1 cellular context compared by ENCODE assay signal in genomic region chr7:65444899-65445823, GRCh38.
TF ChIP-seq lines count a peak whose summit lies in the region.

No MANE protein-coding gene starts in this region.

TF ChIP-seq in HepG2, 621 proteins besides CTCF, POLR2A, EP300 and RAD21 (continued from another document and continues in another):
- 0 out of 2 replicates have a peak, but pooled peaks have one; percentile 41 for TF ChIP-seq ZNF543 (CRISPR knock-in tag; IDR thresholded peaks at IDR 0.05)
- peak; percentile 90 for TF ChIP-seq ZNF362 (CRISPR knock-in tag; IDR thresholded peaks at IDR 0.05; ENCODE audit: borderline replicate concordance)
- TF ChIP-seq SP5 (CRISPR knock-in tag; IDR thresholded peaks at IDR 0.05; ENCODE audit: borderline replicate concordance, low read depth), result peak; percentile 88
- TF ChIP-seq, protein P1, sequence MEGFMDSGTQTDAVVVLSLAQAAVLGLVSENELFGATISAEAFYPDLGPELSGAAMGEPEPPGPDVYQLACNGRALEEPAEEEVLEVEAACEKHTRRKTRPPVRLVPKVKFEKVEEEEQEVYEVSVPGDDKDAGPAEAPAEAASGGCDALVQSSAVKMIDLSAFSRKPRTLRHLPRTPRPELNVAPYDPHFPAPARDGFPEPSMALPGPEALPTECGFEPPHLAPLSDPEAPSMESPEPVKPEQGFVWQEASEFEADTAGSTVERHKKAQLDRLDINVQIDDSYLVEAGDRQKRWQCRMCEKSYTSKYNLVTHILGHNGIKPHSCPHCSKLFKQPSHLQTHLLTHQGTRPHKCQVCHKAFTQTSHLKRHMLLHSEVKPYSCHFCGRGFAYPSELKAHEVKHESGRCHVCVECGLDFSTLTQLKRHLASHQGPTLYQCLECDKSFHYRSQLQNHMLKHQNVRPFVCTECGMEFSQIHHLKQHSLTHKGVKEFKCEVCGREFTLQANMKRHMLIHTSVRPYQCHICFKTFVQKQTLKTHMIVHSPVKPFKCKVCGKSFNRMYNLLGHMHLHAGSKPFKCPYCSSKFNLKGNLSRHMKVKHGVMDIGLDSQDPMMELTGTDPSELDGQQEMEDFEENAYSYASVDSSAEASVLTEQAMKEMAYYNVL (CRISPR knock-in tag; IDR thresholded peaks at IDR 0.05; ENCODE audit: borderline replicate concordance), result peak; percentile 97
- TF ChIP-seq ZFP90 (CRISPR knock-in tag; IDR thresholded peaks at IDR 0.05; ENCODE audit: borderline replicate concordance), result no peak
- TF ChIP-seq CEBPB (IDR thresholded peaks at IDR 0.05; ENCODE audit: borderline replicate concordance, low read depth, low read length), result peak; percentile 85
- TF ChIP-seq, protein P2, sequence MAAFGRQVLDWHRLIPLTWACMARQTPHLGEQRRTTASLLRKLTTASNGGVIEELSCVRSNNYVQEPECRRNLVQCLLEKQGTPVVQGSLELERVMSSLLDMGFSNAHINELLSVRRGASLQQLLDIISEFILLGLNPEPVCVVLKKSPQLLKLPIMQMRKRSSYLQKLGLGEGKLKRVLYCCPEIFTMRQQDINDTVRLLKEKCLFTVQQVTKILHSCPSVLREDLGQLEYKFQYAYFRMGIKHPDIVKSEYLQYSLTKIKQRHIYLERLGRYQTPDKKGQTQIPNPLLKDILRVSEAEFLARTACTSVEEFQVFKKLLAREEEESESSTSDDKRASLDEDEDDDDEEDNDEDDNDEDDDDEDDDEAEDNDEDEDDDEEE (CRISPR knock-in tag; IDR thresholded peaks at IDR 0.05), result no peak
- TF ChIP-seq AGO2 (optimal IDR thresholded peaks at IDR 0.05; ENCODE audit: low read depth, low read length), result no peak
- peak; percentile 68 for TF ChIP-seq CHD4 (IDR thresholded peaks at IDR 0.05; ENCODE audit: borderline replicate concordance, low read length)
- TF ChIP-seq HOXA7 (CRISPR knock-in tag; IDR thresholded peaks at IDR 0.05), result no peak
- TF ChIP-seq THAP8 (CRISPR knock-in tag; IDR thresholded peaks at IDR 0.05; ENCODE audit: borderline replicate concordance), result no peak
- peak; percentile 89; the same call in 1 of the 2 replicates for TF ChIP-seq RCOR2 (CRISPR knock-in tag; IDR thresholded peaks at IDR 0.05)
- peak; percentile 81 for TF ChIP-seq HNF4G (IDR thresholded peaks at IDR 0.05; ENCODE audit: borderline replicate concordance, low read depth, low read length)
- peak; percentile 30; the same call in 1 of the 2 replicates for TF ChIP-seq HNF4G (CRISPR knock-in tag; IDR thresholded peaks at IDR 0.05; ENCODE audit: borderline replicate concordance, low read depth)
- no peak for TF ChIP-seq ELF4 (CRISPR knock-in tag; IDR thresholded peaks at IDR 0.05; ENCODE audit: borderline replicate concordance)
- TF ChIP-seq MEIS1 (CRISPR knock-in tag; IDR thresholded peaks at IDR 0.05; ENCODE audit: borderline replicate concordance), result peak; percentile 76
- TF ChIP-seq, protein P3, sequence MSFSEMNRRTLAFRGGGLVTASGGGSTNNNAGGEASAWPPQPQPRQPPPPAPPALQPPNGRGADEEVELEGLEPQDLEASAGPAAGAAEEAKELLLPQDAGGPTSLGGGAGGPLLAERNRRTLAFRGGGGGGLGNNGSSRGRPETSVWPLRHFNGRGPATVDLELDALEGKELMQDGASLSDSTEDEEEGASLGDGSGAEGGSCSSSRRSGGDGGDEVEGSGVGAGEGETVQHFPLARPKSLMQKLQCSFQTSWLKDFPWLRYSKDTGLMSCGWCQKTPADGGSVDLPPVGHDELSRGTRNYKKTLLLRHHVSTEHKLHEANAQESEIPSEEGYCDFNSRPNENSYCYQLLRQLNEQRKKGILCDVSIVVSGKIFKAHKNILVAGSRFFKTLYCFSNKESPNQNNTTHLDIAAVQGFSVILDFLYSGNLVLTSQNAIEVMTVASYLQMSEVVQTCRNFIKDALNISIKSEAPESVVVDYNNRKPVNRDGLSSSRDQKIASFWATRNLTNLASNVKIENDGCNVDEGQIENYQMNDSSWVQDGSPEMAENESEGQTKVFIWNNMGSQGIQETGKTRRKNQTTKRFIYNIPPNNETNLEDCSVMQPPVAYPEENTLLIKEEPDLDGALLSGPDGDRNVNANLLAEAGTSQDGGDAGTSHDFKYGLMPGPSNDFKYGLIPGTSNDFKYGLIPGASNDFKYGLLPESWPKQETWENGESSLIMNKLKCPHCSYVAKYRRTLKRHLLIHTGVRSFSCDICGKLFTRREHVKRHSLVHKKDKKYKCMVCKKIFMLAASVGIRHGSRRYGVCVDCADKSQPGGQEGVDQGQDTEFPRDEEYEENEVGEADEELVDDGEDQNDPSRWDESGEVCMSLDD (CRISPR knock-in tag; IDR thresholded peaks at IDR 0.05; ENCODE audit: borderline replicate concordance), result peak; percentile 67; the same call in 1 of the 2 replicates
- TF ChIP-seq RARA (CRISPR knock-in tag; IDR thresholded peaks at IDR 0.05), result peak; percentile 95
- no peak for TF ChIP-seq REL (CRISPR knock-in tag; conservative IDR thresholded peaks at IDR 0.05)
- no peak for TF ChIP-seq ZNF577 (CRISPR knock-in tag; IDR thresholded peaks at IDR 0.05; ENCODE audit: borderline replicate concordance, low read depth)
- no peak for TF ChIP-seq FLYWCH1 (CRISPR knock-in tag; IDR thresholded peaks at IDR 0.05)
- TF ChIP-seq, protein P4, sequence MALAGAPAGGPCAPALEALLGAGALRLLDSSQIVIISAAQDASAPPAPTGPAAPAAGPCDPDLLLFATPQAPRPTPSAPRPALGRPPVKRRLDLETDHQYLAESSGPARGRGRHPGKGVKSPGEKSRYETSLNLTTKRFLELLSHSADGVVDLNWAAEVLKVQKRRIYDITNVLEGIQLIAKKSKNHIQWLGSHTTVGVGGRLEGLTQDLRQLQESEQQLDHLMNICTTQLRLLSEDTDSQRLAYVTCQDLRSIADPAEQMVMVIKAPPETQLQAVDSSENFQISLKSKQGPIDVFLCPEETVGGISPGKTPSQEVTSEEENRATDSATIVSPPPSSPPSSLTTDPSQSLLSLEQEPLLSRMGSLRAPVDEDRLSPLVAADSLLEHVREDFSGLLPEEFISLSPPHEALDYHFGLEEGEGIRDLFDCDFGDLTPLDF (CRISPR knock-in tag; IDR thresholded peaks at IDR 0.05), result no peak
- TF ChIP-seq SNAPC2 (CRISPR knock-in tag; IDR thresholded peaks at IDR 0.05), result 0 out of 2 replicates have a peak, but pooled peaks have one; percentile 49
- TF ChIP-seq ATM (IDR thresholded peaks at IDR 0.05; ENCODE audit: borderline replicate concordance), result no peak
- TF ChIP-seq ZNF792 (CRISPR knock-in tag; IDR thresholded peaks at IDR 0.05), result peak; percentile 57; the same call in 1 of the 2 replicates
- no peak for TF ChIP-seq PAF1 (CRISPR knock-in tag; IDR thresholded peaks at IDR 0.05)
- peak; percentile 41; the same call in 1 of the 2 replicates for TF ChIP-seq REPIN1 (CRISPR knock-in tag; IDR thresholded peaks at IDR 0.05; ENCODE audit: borderline replicate concordance, low read depth)
- peak; percentile 83; the same call in 1 of the 2 replicates for TF ChIP-seq ZNF331 (CRISPR knock-in tag; IDR thresholded peaks at IDR 0.05)
- 0 out of 2 replicates have a peak, but pooled peaks have one; percentile 50 for TF ChIP-seq SMARCE1 (IDR thresholded peaks at IDR 0.05; ENCODE audit: borderline replicate concordance)
- no peak for TF ChIP-seq MTF1 (CRISPR knock-in tag; IDR thresholded peaks at IDR 0.05)
- peak; percentile 93 for TF ChIP-seq ZNF614 (CRISPR knock-in tag; IDR thresholded peaks at IDR 0.05; ENCODE audit: borderline replicate concordance)
- TF ChIP-seq, protein P5, sequence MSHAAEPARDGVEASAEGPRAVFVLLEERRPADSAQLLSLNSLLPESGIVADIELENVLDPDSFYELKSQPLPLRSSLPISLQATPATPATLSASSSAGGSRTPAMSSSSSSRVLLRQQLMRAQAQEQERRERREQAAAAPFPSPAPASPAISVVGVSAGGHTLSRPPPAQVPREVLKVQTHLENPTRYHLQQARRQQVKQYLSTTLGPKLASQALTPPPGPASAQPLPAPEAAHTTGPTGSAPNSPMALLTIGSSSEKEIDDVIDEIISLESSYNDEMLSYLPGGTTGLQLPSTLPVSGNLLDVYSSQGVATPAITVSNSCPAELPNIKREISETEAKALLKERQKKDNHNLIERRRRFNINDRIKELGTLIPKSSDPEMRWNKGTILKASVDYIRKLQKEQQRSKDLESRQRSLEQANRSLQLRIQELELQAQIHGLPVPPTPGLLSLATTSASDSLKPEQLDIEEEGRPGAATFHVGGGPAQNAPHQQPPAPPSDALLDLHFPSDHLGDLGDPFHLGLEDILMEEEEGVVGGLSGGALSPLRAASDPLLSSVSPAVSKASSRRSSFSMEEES (CRISPR knock-in tag; IDR thresholded peaks at IDR 0.05), result peak; percentile 83
- no peak for TF ChIP-seq KIAA2018 (CRISPR knock-in tag; IDR thresholded peaks at IDR 0.05; ENCODE audit: borderline replicate concordance)
- TF ChIP-seq DRAP1 (CRISPR knock-in tag; IDR thresholded peaks at IDR 0.05), result peak; percentile 67
- peak; percentile 79 for TF ChIP-seq TBX3 (IDR thresholded peaks at IDR 0.05; ENCODE audit: borderline replicate concordance)
- no peak for TF ChIP-seq ZNF121 (CRISPR knock-in tag; IDR thresholded peaks at IDR 0.05)
- TF ChIP-seq FOXA3 (CRISPR knock-in tag; IDR thresholded peaks at IDR 0.05), result peak; percentile 99
- TF ChIP-seq ZNF768 (CRISPR knock-in tag; IDR thresholded peaks at IDR 0.05), result no peak
- 0 out of 2 replicates have a peak, but pooled peaks have one; percentile 35 for TF ChIP-seq STAT5B (CRISPR knock-in tag; IDR thresholded peaks at IDR 0.05)
- TF ChIP-seq MBD4 (IDR thresholded peaks at IDR 0.05; ENCODE audit: borderline replicate concordance, low read length), result peak; percentile 41; the same call in 1 of the 2 replicates
- TF ChIP-seq ZFP1 (CRISPR knock-in tag; IDR thresholded peaks at IDR 0.05), result peak; percentile 83; the same call in 1 of the 2 replicates
